8 cellular contexts compared by ENCODE assay signal in genomic region chr1:36224537-36225297, GRCh38. TPM values are rescaled to one million over a fixed set of nuclear protein-coding genes. Genes with fewer than 3 reads are reported as not detected.
DNase-seq lines count a peak whose midpoint lies in the region; ATAC-seq, FAIRE-seq and TF ChIP-seq lines count a peak whose summit lies in the region.

No MANE protein-coding gene starts in this region.

- no peaks in the 10 kb centered on the region for H3K79me1 ChIP-seq in H9 (ENCODE audit: insufficient read depth, low read depth, low read length, poor library complexity, severe bottlenecking)

- FAIRE-seq in GM12878 (lab: Jason Lieb, UNC) (no peak), small intestine (lab: Jason Lieb, UNC) (no peak)

- H3K27ac Mint-ChIP-seq in activated CD4-positive, alpha-beta T cell treated with anti-CD3 and anti-CD28 coated beads, Interleukin-2, amount 10 ng/mL, durations not matched to agents 7 days and 5 days: peak overlapping the region; percentile 99
- H3K27ac Mint-ChIP-seq in H9: peak overlapping the region; percentile 99 to 100 (median 99)

- no peaks in the 10 kb centered on the region for H3K27me3 ChIP-seq in H9 (ENCODE audit: insufficient read depth, low read length)
- H3K27me3 ChIP-seq in OCI-LY3 (ENCODE audit: low read depth, low read length): no peaks in the 10 kb centered on the region
- H3K27me3 ChIP-seq in GM12878 (replicated peaks in 1 of 2; ENCODE audit: control insufficient read depth in 2 of 2, insufficient read depth in 2 of 2, low read length in 1 of 2): no peaks in the 10 kb centered on the region
- H3K27me3 ChIP-seq in iPS-15b (ENCODE audit: control insufficient read depth, insufficient read depth, low read length): no peaks in the 10 kb centered on the region
- H3K27me3 ChIP-seq in small intestine (ENCODE audit: control insufficient read depth in 2 of 2, insufficient read depth in 2 of 2, low read length in 2 of 2): no peaks in the 10 kb centered on the region

- H2AFZ ChIP-seq in H9 (ENCODE audit: low read length): no peak overlapping the region
- H2AFZ ChIP-seq in OCI-LY3 (ENCODE audit: low read depth, low read length): no peak overlapping the region; the same call in 1 of the 2 replicates
- peak overlapping the region; percentile 66 for H2AFZ ChIP-seq in GM12878 (ENCODE audit: control insufficient read depth, low read depth, low read length)

- SMC1A ChIA-PET in GM12878 (lab: Charles Lee; ENCODE audit: uncharacterized antibody, unreplicated experiment): interaction anchor here (0.9 to 2.7 kb wide), 13 partner anchors 13 to 194 kb away, joined by 3 to 27 read pairs (median 5); partner anchors contain the start of genes MAP7D1 and TRAPPC3

- H2AK5ac ChIP-seq in H9 (ENCODE audit: insufficient read length, low read length): no peak overlapping the region

- POLR2A ChIA-PET in activated CD4-positive, alpha-beta T cell treated with anti-CD3 and anti-CD28 coated beads, Interleukin-2, amount 10 ng/mL, durations not matched to agents 7 days and 5 days (lab: Charles Lee): interaction anchor here (0.5 to 1.7 kb wide), 4 partner anchors 13 to 162 kb away, joined by 3 to 10 read pairs (median 4); no protein-coding TSS in a partner anchor
- POLR2A ChIA-PET in GM12878 (lab: Charles Lee): interaction anchor here (0.6 to 3.7 kb wide), 22 partner anchors 11 to 294 kb away, joined by 3 to 23 read pairs (median 5); partner anchors contain the start of genes AGO3, LSM10, MAP7D1 and SH3D21

- H2BK12ac ChIP-seq in H9 (ENCODE audit: insufficient read length, low read depth, low read length): no peak overlapping the region

- no peaks in the 10 kb centered on the region for H3K27me3 Mint-ChIP-seq in activated CD4-positive, alpha-beta T cell treated with anti-CD3 and anti-CD28 coated beads, Interleukin-2, amount 10 ng/mL, durations not matched to agents 7 days and 5 days
- no peaks in the 10 kb centered on the region for H3K27me3 Mint-ChIP-seq in H9 (ENCODE audit: low read depth)

- no peak for TF ChIP-seq RAD21 in GM12878 (IDR thresholded peaks at IDR 0.05; ENCODE audit: insufficient read depth, low read depth, low read length)

- RAD21 ChIA-PET in GM12878 (lab: Charles Lee; ENCODE audit: unreplicated experiment): interaction anchor here (0.6 to 3.8 kb wide), 14 partner anchors 15 to 226 kb away, joined by 3 to 54 read pairs (median 4); partner anchors contain the start of genes OSCP1, SH3D21 and TRAPPC3

- H3K56ac ChIP-seq in H9 (ENCODE audit: insufficient read length, low read depth, low read length): peak overlapping the region; percentile 42

- peaks cover 14% of the 10 kb centered on the region for H3K23me2 ChIP-seq in H9 (ENCODE audit: insufficient read length, low read depth, low read length, poor library complexity, severe bottlenecking)

- H3K14ac ChIP-seq in H9 (ENCODE audit: insufficient read depth, low read length): peak overlapping the region; percentile 97

- TF ChIP-seq CTCF in H9 (conservative IDR thresholded peaks at IDR 0.05) (peak; percentile 63), OCI-LY3 (IDR thresholded peaks at IDR 0.05; ENCODE audit: low read depth, low read length) (no peak), GM12878 (IDR thresholded peaks at IDR 0.05 in 2 of 3, conservative IDR thresholded peaks at IDR 0.05 in 1 of 3; ENCODE audit: control insufficient read depth in 2 of 3, extremely low read depth in 1 of 3, insufficient read depth in 1 of 3, low read depth in 3 of 3, low read length in 3 of 3) (peak; percentile 4 to 40 (median 19); a peak in 2 of 6 replicates)

- no peaks in the 10 kb centered on the region for H3K9me3 ChIP-seq in H9 (ENCODE audit: control insufficient read depth, low read depth, low read length)
- no peaks in the 10 kb centered on the region for H3K9me3 ChIP-seq in OCI-LY3 (ENCODE audit: insufficient read depth, low read length)
- H3K9me3 ChIP-seq in GM12878 (replicated peaks; ENCODE audit: control insufficient read depth, insufficient read depth, low read length): no peaks in the 10 kb centered on the region
- no peaks in the 10 kb centered on the region for H3K9me3 ChIP-seq in iPS-15b (ENCODE audit: control insufficient read depth, insufficient read depth, low read length)
- no peaks in the 10 kb centered on the region for H3K9me3 ChIP-seq in small intestine (ENCODE audit: control insufficient read depth, low read depth)

- H4K5ac ChIP-seq in H9 (ENCODE audit: insufficient read length, low read depth, low read length): no peak overlapping the region

- in situ Hi-C loops in GM12878 (cut with MboI): no loop called here

- no peak overlapping the region for H2BK15ac ChIP-seq in H9 (ENCODE audit: low read depth, low read length)

- no peak overlapping the region for H4K91ac ChIP-seq in H9 (ENCODE audit: insufficient read length, low read depth, low read length)

- intact Hi-C loops in GM12878 (cut with micrococcal nuclease; ENCODE audit: unreplicated experiment): loop anchor here (1.0 to 10.0 kb wide), 2 partner anchors 75 to 160 kb away; partner anchors contain the start of genes STK40 and TRAPPC3

- H3K4me1 Mint-ChIP-seq in activated CD4-positive, alpha-beta T cell treated with anti-CD3 and anti-CD28 coated beads, Interleukin-2, amount 10 ng/mL, durations not matched to agents 7 days and 5 days: peaks cover 25% of the 10 kb centered on the region
- peaks cover 19 to 24% of the 10 kb centered on the region in 2 experiments for H3K4me1 Mint-ChIP-seq in H9

- H3K9ac ChIP-seq in H9 (ENCODE audit: extremely low read depth, insufficient read length, low read length) (peak overlapping the region; percentile 96), OCI-LY3 (ENCODE audit: low read length) (peak overlapping the region; percentile 93), GM12878 (ENCODE audit: control insufficient read depth, insufficient read depth, low read length) (peak overlapping the region; percentile 91), iPS-15b (ENCODE audit: low read depth, low read length) (peak overlapping the region; percentile 97)

- H4K8ac ChIP-seq in H9 (replicated peaks; ENCODE audit: insufficient read length, low read depth, low read length): no peak overlapping the region

- H3K79me2 ChIP-seq in H9 (ENCODE audit: insufficient read depth, low read length): peaks cover 33% of the 10 kb centered on the region; the same call in 1 of the 2 replicates
- peaks cover 54% of the 10 kb centered on the region for H3K79me2 ChIP-seq in OCI-LY3 (ENCODE audit: low read length)
- peaks cover 48% of the 10 kb centered on the region for H3K79me2 ChIP-seq in GM12878 (ENCODE audit: control insufficient read depth, insufficient read depth, low read length)

- no CpG with 5 or more reads among the region's 29 CpGs for WGBS in H9 (ENCODE audit: extremely low coverage, insufficient read length, low lambda C conversion rate)
- under 1% methylated on average over 23 of the region's 29 CpGs for WGBS in GM12878 (ENCODE audit: insufficient coverage, insufficient replicate concordance, low lambda C conversion rate, missing lambda C conversion rate)
- WGBS in small intestine, 3 donors: 0 to 1% (median 0%) methylated on average over 27 to 29 of the region's 29 CpGs

- CTCF ChIA-PET in activated CD4-positive, alpha-beta T cell treated with anti-CD3 and anti-CD28 coated beads, Interleukin-2, amount 10 ng/mL, durations not matched to agents 7 days and 5 days (lab: Charles Lee): interaction anchor here (0.6 to 2.7 kb wide), 12 partner anchors 11 to 91 kb away, joined by 3 to 12 read pairs (median 3); partner anchors contain the start of gene TRAPPC3
- CTCF ChIA-PET in GM12878 (lab: Yijun Ruan, JAX): interaction anchor here (0.5 to 4.4 kb wide), 8 partner anchors 25 to 128 kb away, joined by 3 to 29 read pairs (median 4); partner anchors contain the start of gene TRAPPC3

- H3K4me3 Mint-ChIP-seq in activated CD4-positive, alpha-beta T cell treated with anti-CD3 and anti-CD28 coated beads, Interleukin-2, amount 10 ng/mL, durations not matched to agents 7 days and 5 days: peak overlapping the region; percentile 87
- H3K4me3 Mint-ChIP-seq in H9: peak overlapping the region; percentile 92 to 94

- H3K18ac ChIP-seq in H9 (ENCODE audit: insufficient read length, low read depth, low read length): peak overlapping the region; percentile 97

- H3K36me3 ChIP-seq in OCI-LY3 (replicated peaks; ENCODE audit: low read depth, low read length) (peaks cover 16% of the 10 kb centered on the region), GM12878 (ENCODE audit: control insufficient read depth in 2 of 2, insufficient read depth in 2 of 2, low read length in 1 of 2) (peaks cover 2 to 5% of the 10 kb centered on the region in 2 experiments; a peak in 1 of 4 replicates), iPS-15b (ENCODE audit: control insufficient read depth, insufficient read depth, low read length) (peaks cover 3% of the 10 kb centered on the region), small intestine (ENCODE audit: control insufficient read depth in 2 of 2, insufficient read depth in 2 of 2, low read length in 2 of 2) (peaks cover 0 to 2% of the 10 kb centered on the region in 2 donors)

- no peaks in the 10 kb centered on the region; the same call in 1 of the 2 replicates for H3K4me1 ChIP-seq in H9 (ENCODE audit: insufficient read depth, low read length)
- H3K4me1 ChIP-seq in OCI-LY3 (ENCODE audit: low read length): peaks cover 8% of the 10 kb centered on the region
- peaks cover 7% of the 10 kb centered on the region; the same call in 1 of the 2 replicates for H3K4me1 ChIP-seq in GM12878 (ENCODE audit: control insufficient read depth, insufficient read depth, low read length)
- H3K4me1 ChIP-seq in iPS-15b (ENCODE audit: control insufficient read depth, insufficient read depth, low read length): peaks cover 6% of the 10 kb centered on the region
- H3K4me1 ChIP-seq in small intestine (ENCODE audit: control insufficient read depth in 2 of 2, insufficient read depth in 1 of 2, low read depth in 1 of 2, low read length in 1 of 2): peaks cover 0 to 16% of the 10 kb centered on the region in 2 donors

- peak overlapping the region; percentile 83 for H3K27ac ChIP-seq in H9 (ENCODE audit: insufficient read length, low read depth, low read length)
- peak overlapping the region; percentile 77 for H3K27ac ChIP-seq in OCI-LY3 (ENCODE audit: low read length)
- H3K27ac ChIP-seq in GM12878 (ENCODE audit: control insufficient read depth, insufficient read depth): peak overlapping the region; percentile 87
- peak overlapping the region; percentile 75 to 96 for H3K27ac ChIP-seq in small intestine (ENCODE audit: low read depth in 1 of 2, low read length in 1 of 2)

- H2BK120ac ChIP-seq in H9 (ENCODE audit: low read depth, low read length, poor library complexity, severe bottlenecking): no peak overlapping the region

- no peak overlapping the region for H3T11ph ChIP-seq in H9 (ENCODE audit: low read length)

- TF ChIP-seq POLR2A in GM12878 (IDR thresholded peaks at IDR 0.05; ENCODE audit: low read depth, low read length): peak; percentile 2; the same call in 1 of the 2 replicates

- H3K36me3 Mint-ChIP-seq in activated CD4-positive, alpha-beta T cell treated with anti-CD3 and anti-CD28 coated beads, Interleukin-2, amount 10 ng/mL, durations not matched to agents 7 days and 5 days (ENCODE audit: low read depth): peaks cover 21% of the 10 kb centered on the region
- peaks cover 11 to 38% (median 26%) of the 10 kb centered on the region in 3 experiments; a peak in 6 of 7 replicates for H3K36me3 Mint-ChIP-seq in H9 (ENCODE audit: insufficient read depth in 1 of 3, low read depth in 3 of 3)

- peak overlapping the region; percentile 100 for H3K4me3 ChIP-seq in OCI-LY3 (ENCODE audit: low read length)
- H3K4me3 ChIP-seq in GM12878: peak overlapping the region; percentile 95
- H3K4me3 ChIP-seq in iPS-15b (ENCODE audit: low read depth, low read length): peak overlapping the region; percentile 95
- peak overlapping the region; percentile 66 to 79 for H3K4me3 ChIP-seq in small intestine (ENCODE audit: low read depth in 1 of 2, low read length in 2 of 2)

- TSS peak; percentile 65 for BruUV-seq in GM12878 (replicated peaks; lab: Mats Ljungman, UMichigan)

- no peak for TF ChIP-seq EP300 in GM12878 (IDR thresholded peaks at IDR 0.05; ENCODE audit: borderline replicate concordance in 1 of 2, control insufficient read depth in 1 of 2, low read depth in 2 of 2, low read length in 2 of 2)

- no peak for DNase-seq in activated CD4-positive, alpha-beta T cell treated with anti-CD3 and anti-CD28 coated beads, Interleukin-2, amount 10 ng/mL, durations not matched to agents 7 days and 5 days
- no peak for DNase-seq in activated CD4-positive, alpha-beta T cell treated with anti-CD3 and anti-CD28 coated beads for 4 hours
- peak; percentile 79 for DNase-seq in H9
- DNase-seq in KG1 (lab: John Stamatoyannopoulos, UW): peak; percentile 95
- DNase-seq in GM12878 (ENCODE audit: low read depth, low spot score): no peak
- DNase-seq in small intestine: peak; percentile 83

- peak; percentile 84 for ATAC-seq in GM12878

- H3K9me3 Mint-ChIP-seq in activated CD4-positive, alpha-beta T cell treated with anti-CD3 and anti-CD28 coated beads, Interleukin-2, amount 10 ng/mL, durations not matched to agents 7 days and 5 days: no peaks in the 10 kb centered on the region
- no peaks in the 10 kb centered on the region; a peak in 1 of 5 replicates for H3K9me3 Mint-ChIP-seq in H9

- no peak overlapping the region for H2BK20ac ChIP-seq in H9 (ENCODE audit: low read depth, low read length, poor library complexity, severe bottlenecking)

- H2BK5ac ChIP-seq in H9 (ENCODE audit: insufficient read length, low read length): peak overlapping the region; percentile 73

- no peak overlapping the region; the same call in 1 of the 2 replicates for H3K4ac ChIP-seq in H9 (ENCODE audit: low read depth, low read length)

- H3K4me2 ChIP-seq in H9 (ENCODE audit: insufficient read depth, insufficient read length, low read length) (peak overlapping the region; percentile 90), OCI-LY3 (ENCODE audit: low read length) (peak overlapping the region; percentile 82), GM12878 (ENCODE audit: control insufficient read depth, insufficient read depth) (peak overlapping the region; percentile 91)

- H3K23ac ChIP-seq in H9 (ENCODE audit: insufficient read length, low read depth, low read length): no peak overlapping the region

- no peaks in the 10 kb centered on the region for H4K20me1 ChIP-seq in H9 (ENCODE audit: control insufficient read depth, insufficient read depth, insufficient read length)
- peaks cover 22% of the 10 kb centered on the region for H4K20me1 ChIP-seq in OCI-LY3 (ENCODE audit: insufficient read depth, low read length)
- 0 out of 2 replicates have a peak, but pooled peaks cover 4% of the 10 kb centered on the region for H4K20me1 ChIP-seq in GM12878 (ENCODE audit: control insufficient read depth, insufficient read depth)

RNA-seq across cellular contexts. Expression of gene THRAP3, which starts 0.5 kb away (rescaled TPM):
- 100 to 1,000 TPM; 142 to 167 TPM for total RNA-seq in activated CD4-positive, alpha-beta T cell treated with anti-CD3 and anti-CD28 coated beads, Interleukin-2, amount 10 ng/mL, durations not matched to agents 7 days and 5 days
- total RNA-seq in H9 (2021) (184 and 186 TPM in 2 replicates), GM12878 (2014; rRNA removed) (76.2 and 77.4 TPM in 2 replicates), GM12878 (2014; rRNA removed; fragmentation: Illumina TruSeq; extraction: Trizol) (146 and 149 TPM in 2 replicates), GM12878 (2021) (135 and 136 TPM in 2 replicates)
- total RNA-seq in GM12878 (2013; cell fraction: nucleolus; rRNA removed): 61.9 and 62.2 TPM in 2 replicates
- polyA plus RNA-seq in GM12878 (2011; ENCODE audit: low read depth): 36.4 TPM
- polyA plus RNA-seq in GM12878 (2011; rRNA removed) (98.0 and 109 TPM in 2 replicates), GM12878 (2014; fragmentation: Illumina TruSeq; extraction: Trizol) (153 and 173 TPM in 2 replicates), GM12878 (2014; fragmentation: Nextera tagmentation; extraction: Ambion mirVana) (100 to 1,000 TPM in 1 of 2 experiments, 10 to 100 TPM in 1; 76.3 to 173 TPM), GM12878 (2014; rRNA removed) (80.0 and 96.9 TPM in 2 replicates), GM12878 (2016; fragmentation: Nextera tagmentation; extraction: Ambion mirVana) (100 to 1,000 TPM; 135 to 151 TPM), small intestine (10 to 100 TPM; 25.9 to 41.0 (median 29.1) TPM)
- 53.6 and 64.1 TPM in 2 replicates for polyA plus RNA-seq in GM12878 (2011; cell fraction: cytosol; rRNA removed)
- 57.5 and 60.4 TPM in 2 replicates for polyA plus RNA-seq in GM12878 (2011; cell fraction: nucleus; rRNA removed)
- polyA plus RNA-seq in GM12878 (2012): 58.3 and 61.2 TPM in 2 replicates
- polyA minus RNA-seq in GM12878 (2011; rRNA and poly(A)+ RNA removed): 112 and 132 TPM in 2 replicates
- polyA minus RNA-seq in GM12878 (2011; cell fraction: cytosol; rRNA and poly(A)+ RNA removed): 40.8 and 57.2 TPM in 2 replicates
- 33.6 and 44.1 TPM in 2 replicates for polyA minus RNA-seq in GM12878 (2011; cell fraction: nucleus; rRNA and poly(A)+ RNA removed)

Comparison
In these comparisons a context has a peak if more than half of its experiments do, and no peak if none do; other contexts are left out.
1. DNase-seq: peak in H9 (single experiment), KG1 (single experiment) and small intestine (single experiment); none in activated CD4-positive, alpha-beta T cell treated with anti-CD3 and anti-CD28 coated beads, Interleukin-2, amount 10 ng/mL, durations not matched to agents 7 days and 5 days (single experiment), activated CD4-positive, alpha-beta T cell treated with anti-CD3 and anti-CD28 coated beads for 4 hours (0 of 2) and GM12878 (single experiment).
2. Peak in every context shown above with its lines, with median percentiles within 50 percentile points of each other: H3K27ac ChIP-seq, H3K4me2 ChIP-seq, H3K9ac ChIP-seq and H3K4me3 ChIP-seq.